13 cellular contexts compared by ENCODE assay signal in genomic region chr1:230327892-230328284, GRCh38.
A peak's percentile ranks its signal among the peaks of the same experiment; 100 is the strongest.
DNase-seq lines count a peak whose midpoint lies in the region; ATAC-seq, FAIRE-seq and TF ChIP-seq lines count a peak whose summit lies in the region.
"Had no signal": no experiment of that assay in that cellular context is flagged by ENCODE, and none has a peak within 500 bp of the region (broad histone marks: within the 10 kb centered on the region; RNA-seq: fewer than 3 reads in every experiment).

No MANE protein-coding gene starts in this region.

- ATAC-seq in activated CD8-positive, alpha-beta memory T cell treated with anti-CD3 and anti-CD28 coated beads, Interleukin-2, amount 10 ng/mL, durations not matched to agents 7 days and 5 days, result peak; percentile 76
- ATAC-seq in GM12878 (peak; percentile 93), GM18868 (IDR thresholded peaks at IDR 0.05; ENCODE audit: unreplicated experiment) (no peak), HG03460 (IDR thresholded peaks at IDR 0.05; ENCODE audit: unreplicated experiment) (no peak)

- TF ChIP-seq CTCF in GM12878 (IDR thresholded peaks at IDR 0.05 in 2 of 3, conservative IDR thresholded peaks at IDR 0.05 in 1 of 3; ENCODE audit: control insufficient read depth in 2 of 3, extremely low read depth in 1 of 3, insufficient read depth in 1 of 3, low read depth in 3 of 3, low read length in 3 of 3), result no peak

- no peak for FAIRE-seq in GM12878 (lab: Jason Lieb, UNC)
- FAIRE-seq in frontal cortex (lab: Jason Lieb, UNC), result no peak

- CTCF ChIA-PET in activated CD8-positive, alpha-beta memory T cell treated with anti-CD3 and anti-CD28 coated beads, Interleukin-2, amount 10 ng/mL, durations not matched to agents 7 days and 5 days (lab: Charles Lee), result no interaction called here
- CTCF ChIA-PET in GM12878 (lab: Yijun Ruan, JAX), result no interaction called here

- peak overlapping the region; percentile 51 for H2AFZ ChIP-seq in GM12878 (ENCODE audit: control insufficient read depth, low read depth, low read length)

- H3K27me3 ChIP-seq in HUES64 (ENCODE audit: insufficient read depth, low read length), result no peaks in the 10 kb centered on the region
- no peaks in the 10 kb centered on the region for H3K27me3 ChIP-seq in GM12878 (replicated peaks in 1 of 2; ENCODE audit: control insufficient read depth in 2 of 2, insufficient read depth in 2 of 2, low read length in 1 of 2)
- H3K27me3 ChIP-seq: ovary had no signal

- H3K36me3 Mint-ChIP-seq in activated CD8-positive, alpha-beta memory T cell treated with anti-CD3 and anti-CD28 coated beads, Interleukin-2, amount 10 ng/mL, durations not matched to agents 7 days and 5 days, result no peaks in the 10 kb centered on the region
- H3K36me3 Mint-ChIP-seq: activated naive CD8-positive, alpha-beta T cell had no signal

- SMC1A ChIA-PET in GM12878 (lab: Charles Lee; ENCODE audit: uncharacterized antibody, unreplicated experiment), result no interaction called here

- H3K4me2 ChIP-seq in GM12878 (ENCODE audit: control insufficient read depth, insufficient read depth), result 0 out of 2 replicates have a peak overlapping the region, but pooled peaks have one; percentile 13

- H3K4me1 Mint-ChIP-seq in activated CD8-positive, alpha-beta memory T cell treated with anti-CD3 and anti-CD28 coated beads, Interleukin-2, amount 10 ng/mL, durations not matched to agents 7 days and 5 days, result peaks cover 11% of the 10 kb centered on the region

- RAD21 ChIA-PET in GM12878 (lab: Charles Lee; ENCODE audit: unreplicated experiment), result no interaction called here

- intact Hi-C loops in GM12878 (cut with micrococcal nuclease; ENCODE audit: unreplicated experiment), result no loop called here

- H4K20me1 ChIP-seq in GM12878 (ENCODE audit: control insufficient read depth, insufficient read depth), result no peaks in the 10 kb centered on the region

- 47% methylated on average over 9 of the region's 9 CpGs for WGBS in HUES64
- WGBS in GM12878 (ENCODE audit: insufficient coverage, insufficient replicate concordance, low lambda C conversion rate, missing lambda C conversion rate), result 3% methylated on average over 9 of the region's 9 CpGs

- H3K4me3 ChIP-seq in HUES64 (ENCODE audit: low read length) (no peak overlapping the region), GM12878 (no peak overlapping the region)
- H3K4me3 ChIP-seq: ovary had no signal

- H3K4me3 Mint-ChIP-seq in activated CD8-positive, alpha-beta memory T cell treated with anti-CD3 and anti-CD28 coated beads, Interleukin-2, amount 10 ng/mL, durations not matched to agents 7 days and 5 days, result no peak overlapping the region
- H3K4me3 Mint-ChIP-seq: activated naive CD8-positive, alpha-beta T cell had no signal

- in situ Hi-C loops in GM12878 (cut with MboI), result no loop called here

- H3K9me3 ChIP-seq in HUES64 (ENCODE audit: insufficient read depth, low read depth, low read length), result no peaks in the 10 kb centered on the region
- H3K9me3 ChIP-seq in GM12878 (replicated peaks; ENCODE audit: control insufficient read depth, insufficient read depth, low read length), result no peaks in the 10 kb centered on the region
- H3K9me3 ChIP-seq: ovary had no signal

- H3K4me1 ChIP-seq in HUES64 (ENCODE audit: insufficient read depth, low read length) (peaks cover 26% of the 10 kb centered on the region; the same call in 1 of the 2 replicates), GM12878 (ENCODE audit: control insufficient read depth, insufficient read depth, low read length) (peaks cover 6% of the 10 kb centered on the region)

- H3K36me3 ChIP-seq in HUES64 (ENCODE audit: insufficient read depth, low read length) (peaks cover 30% of the 10 kb centered on the region), GM12878 (ENCODE audit: control insufficient read depth in 2 of 2, insufficient read depth in 2 of 2, low read length in 1 of 2) (no peaks in the 10 kb centered on the region)
- H3K36me3 ChIP-seq: ovary had no signal

- H3K27ac ChIP-seq in HUES64 (ENCODE audit: low read depth, low read length) (0 out of 2 replicates have a peak overlapping the region, but pooled peaks have one; percentile 35), GM12878 (ENCODE audit: control insufficient read depth, insufficient read depth) (no peak overlapping the region)
- H3K27ac ChIP-seq: ovary had no signal

- peaks cover 2% of the 10 kb centered on the region for H3K27me3 Mint-ChIP-seq in activated CD8-positive, alpha-beta memory T cell treated with anti-CD3 and anti-CD28 coated beads, Interleukin-2, amount 10 ng/mL, durations not matched to agents 7 days and 5 days

- no peak for TF ChIP-seq RAD21 in GM12878 (IDR thresholded peaks at IDR 0.05; ENCODE audit: insufficient read depth, low read depth, low read length)

- no TSS peak for BruUV-seq in GM12878 (replicated peaks; lab: Mats Ljungman, UMichigan)

- DNase-seq in activated CD8-positive, alpha-beta memory T cell treated with anti-CD3 and anti-CD28 coated beads, Interleukin-2, amount 10 ng/mL, durations not matched to agents 7 days and 5 days, result peak; percentile 50
- no peak for DNase-seq in activated CD8-positive, alpha-beta memory T cell treated with anti-CD3 and anti-CD28 coated beads, Interleukin-2, amount 50 U/mL, for 48 hours
- DNase-seq in GM12878 (ENCODE audit: low read depth, low spot score), result peak; percentile 5
- peak; percentile 25 to 33 for DNase-seq in stimulated activated CD8-positive, alpha-beta memory T cell treated with anti-CD3 and anti-CD28 coated beads, Interleukin-15, amount 100 ng/mL, for 48 hours (ENCODE audit: low read depth in 2 of 2)
- DNase-seq in frontal cortex (ENCODE audit: low spot score in 2 of 2), result no peak
- DNase-seq: erythroblast, left cardiac atrium, NCI-H187, ovary had no signal

- no peak for TF ChIP-seq EP300 in GM12878 (IDR thresholded peaks at IDR 0.05; ENCODE audit: borderline replicate concordance in 1 of 2, control insufficient read depth in 1 of 2, low read depth in 2 of 2, low read length in 2 of 2)

- H3K79me2 ChIP-seq in GM12878 (ENCODE audit: control insufficient read depth, insufficient read depth, low read length), result no peaks in the 10 kb centered on the region

- POLR2A ChIA-PET in GM12878 (lab: Charles Lee), result no interaction called here

- no peaks in the 10 kb centered on the region for H3K9me3 Mint-ChIP-seq in activated CD8-positive, alpha-beta memory T cell treated with anti-CD3 and anti-CD28 coated beads, Interleukin-2, amount 10 ng/mL, durations not matched to agents 7 days and 5 days (ENCODE audit: low read depth)

- no peak for TF ChIP-seq POLR2A in GM12878 (IDR thresholded peaks at IDR 0.05; ENCODE audit: low read depth, low read length)

- H3K27ac Mint-ChIP-seq in activated CD8-positive, alpha-beta memory T cell treated with anti-CD3 and anti-CD28 coated beads, Interleukin-2, amount 10 ng/mL, durations not matched to agents 7 days and 5 days, result no peak overlapping the region
- H3K27ac Mint-ChIP-seq: activated naive CD8-positive, alpha-beta T cell had no signal

- H3K9ac ChIP-seq in HUES64 (ENCODE audit: low read depth, low read length), result no peak overlapping the region
- H3K9ac ChIP-seq in GM12878 (ENCODE audit: control insufficient read depth, insufficient read depth, low read length), result no peak overlapping the region

TF ChIP-seq in GM12878, 131 proteins besides CTCF, POLR2A, EP300 and RAD21 (continues in another document):
- TF ChIP-seq ATF3 (IDR thresholded peaks at IDR 0.05; ENCODE audit: borderline replicate concordance, extremely low read depth, low read depth, low read length) (no peak), ZBTB33 (IDR thresholded peaks at IDR 0.05) (no peak), NBN (IDR thresholded peaks at IDR 0.05) (no peak), HDGF (IDR thresholded peaks at IDR 0.05) (no peak), BACH1 (IDR thresholded peaks at IDR 0.05; ENCODE audit: borderline replicate concordance) (no peak), JUNB (IDR thresholded peaks at IDR 0.05) (peak; percentile 43; the same call in 1 of the 2 replicates)

Comparison
In these comparisons a context has a peak if more than half of its experiments do, and no peak if none do; other contexts are left out.
1. DNase-seq: peak in activated CD8-positive, alpha-beta memory T cell treated with anti-CD3 and anti-CD28 coated beads, Interleukin-2, amount 10 ng/mL, durations not matched to agents 7 days and 5 days (single experiment), GM12878 (single experiment) and stimulated activated CD8-positive, alpha-beta memory T cell treated with anti-CD3 and anti-CD28 coated beads, Interleukin-15, amount 100 ng/mL, for 48 hours (2 of 2); none in activated CD8-positive, alpha-beta memory T cell treated with anti-CD3 and anti-CD28 coated beads, Interleukin-2, amount 50 U/mL, for 48 hours (single experiment) and frontal cortex (0 of 2).
2. ATAC-seq: peak in activated CD8-positive, alpha-beta memory T cell treated with anti-CD3 and anti-CD28 coated beads, Interleukin-2, amount 10 ng/mL, durations not matched to agents 7 days and 5 days (single experiment) and GM12878 (single experiment); none in GM18868 (single experiment) and HG03460 (single experiment).